1 cellular context compared by ENCODE assay signal in the genomic region with DNA sequence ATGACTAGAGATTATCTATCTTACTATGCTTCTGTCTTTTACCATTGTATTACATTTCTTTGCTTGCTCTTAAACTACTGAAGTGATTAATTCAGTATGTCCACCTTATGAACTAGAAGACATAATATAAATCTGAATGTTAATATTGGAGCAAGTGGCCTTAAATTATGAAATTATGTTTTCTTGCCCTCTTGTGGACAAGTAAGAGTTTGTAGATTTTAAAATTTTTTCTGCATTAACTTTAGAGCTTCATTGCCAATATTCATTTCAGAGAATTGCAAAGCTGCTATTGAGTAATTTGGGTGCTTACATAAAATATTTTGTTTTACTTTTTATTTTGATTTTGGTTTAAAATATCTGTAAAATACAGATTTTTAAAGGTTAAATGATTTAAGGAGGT.
TF ChIP-seq lines count a peak whose summit lies in the region.

No MANE protein-coding gene starts in this region.

TF ChIP-seq in HepG2, 621 proteins besides CTCF, POLR2A, EP300 and RAD21:
- TF ChIP-seq KDM5A (IDR thresholded peaks at IDR 0.05; ENCODE audit: borderline replicate concordance, low read length) = no peak
- no peak for TF ChIP-seq ZNF460 (CRISPR knock-in tag; IDR thresholded peaks at IDR 0.05; ENCODE audit: borderline replicate concordance)
- no peak for TF ChIP-seq HDAC6 (IDR thresholded peaks at IDR 0.05; ENCODE audit: low read depth, low read length)
- TF ChIP-seq, protein P1, sequence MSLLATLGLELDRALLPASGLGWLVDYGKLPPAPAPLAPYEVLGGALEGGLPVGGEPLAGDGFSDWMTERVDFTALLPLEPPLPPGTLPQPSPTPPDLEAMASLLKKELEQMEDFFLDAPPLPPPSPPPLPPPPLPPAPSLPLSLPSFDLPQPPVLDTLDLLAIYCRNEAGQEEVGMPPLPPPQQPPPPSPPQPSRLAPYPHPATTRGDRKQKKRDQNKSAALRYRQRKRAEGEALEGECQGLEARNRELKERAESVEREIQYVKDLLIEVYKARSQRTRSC (CRISPR knock-in tag; IDR thresholded peaks at IDR 0.05; ENCODE audit: low read depth) = no peak
- TF ChIP-seq TMF1 (CRISPR knock-in tag; IDR thresholded peaks at IDR 0.05; ENCODE audit: low read depth) = no peak
- no peak for TF ChIP-seq ZNF33B (CRISPR knock-in tag; IDR thresholded peaks at IDR 0.05)
- TF ChIP-seq MTA1 (CRISPR knock-in tag; IDR thresholded peaks at IDR 0.05; ENCODE audit: borderline replicate concordance) = no peak
- no peak for TF ChIP-seq ASH2L (IDR thresholded peaks at IDR 0.05; ENCODE audit: insufficient read length, low read depth, low read length)
- TF ChIP-seq NCOR1 (IDR thresholded peaks at IDR 0.05; ENCODE audit: borderline replicate concordance, low read length) = no peak
- no peak for TF ChIP-seq GABPA (IDR thresholded peaks at IDR 0.05; ENCODE audit: low read depth, low read length)
- TF ChIP-seq GABPA (CRISPR knock-in tag; IDR thresholded peaks at IDR 0.05; ENCODE audit: low read depth) = no peak
- no peak for TF ChIP-seq HCFC1 (IDR thresholded peaks at IDR 0.05; ENCODE audit: low read depth, low read length)
- TF ChIP-seq, protein P2, sequence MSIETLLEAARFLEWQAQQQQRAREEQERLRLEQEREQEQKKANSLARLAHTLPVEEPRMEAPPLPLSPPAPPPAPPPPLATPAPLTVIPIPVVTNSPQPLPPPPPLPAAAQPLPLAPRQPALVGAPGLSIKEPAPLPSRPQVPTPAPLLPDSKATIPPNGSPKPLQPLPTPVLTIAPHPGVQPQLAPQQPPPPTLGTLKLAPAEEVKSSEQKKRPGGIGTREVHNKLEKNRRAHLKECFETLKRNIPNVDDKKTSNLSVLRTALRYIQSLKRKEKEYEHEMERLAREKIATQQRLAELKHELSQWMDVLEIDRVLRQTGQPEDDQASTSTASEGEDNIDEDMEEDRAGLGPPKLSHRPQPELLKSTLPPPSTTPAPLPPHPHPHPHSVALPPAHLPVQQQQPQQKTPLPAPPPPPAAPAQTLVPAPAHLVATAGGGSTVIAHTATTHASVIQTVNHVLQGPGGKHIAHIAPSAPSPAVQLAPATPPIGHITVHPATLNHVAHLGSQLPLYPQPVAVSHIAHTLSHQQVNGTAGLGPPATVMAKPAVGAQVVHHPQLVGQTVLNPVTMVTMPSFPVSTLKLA (IDR thresholded peaks at IDR 0.05) = no peak
